9 cellular contexts compared by ENCODE assay signal in the genomic region with DNA sequence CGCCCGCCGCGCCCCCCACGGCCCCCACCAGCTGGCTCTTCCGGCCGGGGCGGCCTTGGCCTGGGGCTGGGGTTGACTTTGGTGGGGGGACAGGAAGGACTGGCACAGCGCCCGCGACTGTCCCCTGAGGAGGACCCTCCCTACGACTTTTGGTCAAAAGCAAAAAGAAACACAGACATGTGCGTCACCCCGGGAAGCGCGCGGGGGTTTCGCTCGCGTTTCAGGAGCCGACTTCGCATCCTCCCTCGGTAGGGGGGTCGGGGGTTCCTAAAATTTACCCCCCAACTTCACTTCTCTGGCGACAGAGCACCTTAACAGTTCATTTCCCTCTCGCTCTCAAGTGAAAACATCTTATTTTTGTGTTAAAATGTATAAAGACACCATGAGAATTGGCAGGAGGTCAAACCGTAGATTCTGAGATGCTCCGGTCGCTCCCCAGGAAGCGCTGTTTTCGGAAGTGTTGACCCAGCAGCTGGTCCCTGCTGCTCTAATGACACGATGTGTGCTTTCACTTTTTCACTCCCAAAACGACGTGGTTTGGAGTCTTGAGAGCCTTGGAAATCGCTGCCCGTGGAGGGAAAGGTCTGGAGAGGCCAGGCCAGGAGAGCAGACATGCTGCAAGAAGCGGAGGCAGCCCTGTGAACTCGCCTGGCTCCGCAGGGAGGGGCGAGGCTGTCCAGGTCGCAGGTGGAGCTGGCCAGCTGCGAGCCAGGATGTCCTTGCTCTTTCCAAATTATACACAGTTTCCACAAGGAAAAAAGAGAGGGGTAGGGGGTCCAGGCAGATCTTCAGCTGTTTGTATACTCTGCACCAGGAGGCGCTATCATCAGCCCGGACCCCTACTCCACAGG.
DNase-seq lines count a peak whose midpoint lies in the region; ATAC-seq and TF ChIP-seq lines count a peak whose summit lies in the region.
"Had no signal": no experiment of that assay in that cellular context is flagged by ENCODE, and none has a peak within 500 bp of the region (broad histone marks: within the 10 kb centered on the region; RNA-seq: fewer than 3 reads in every experiment).

No MANE protein-coding gene starts in this region.

- intact Hi-C loops in CD8-positive, alpha-beta T cell (cut with DNase I, micrococcal nuclease): loop anchor here (2.0 to 5.0 kb wide), 2 partner anchors 333 to 356 kb away; a partner anchor contains a TSS

- H3K27ac ChIP-seq in CD8-positive, alpha-beta T cell (ENCODE audit: low read depth, low read length): no peak overlapping the region
- peak overlapping the region; percentile 70 for H3K27ac ChIP-seq in cingulate gyrus (ENCODE audit: low read depth, low read length)
- H3K27ac ChIP-seq: SK-N-MC had no signal

- no peaks in the 10 kb centered on the region for H3K36me3 ChIP-seq in CD8-positive, alpha-beta T cell (ENCODE audit: insufficient read depth, low read length)

- peak overlapping the region; percentile 85 for H3K4me3 Mint-ChIP-seq in CD8-positive, alpha-beta T cell

- peaks cover 11% of the 10 kb centered on the region for H3K27me3 Mint-ChIP-seq in CD8-positive, alpha-beta T cell (ENCODE audit: low read depth)

- H3K9me3 Mint-ChIP-seq in CD8-positive, alpha-beta T cell: no peaks in the 10 kb centered on the region

- no peaks in the 10 kb centered on the region for H3K9me3 ChIP-seq in CD8-positive, alpha-beta T cell (ENCODE audit: low read length)

- TF ChIP-seq CTCF in CD8-positive, alpha-beta T cell (IDR thresholded peaks at IDR 0.05): peak; percentile 13

- peak; percentile 21 for ATAC-seq in CD8-positive, alpha-beta T cell
- ATAC-seq in HG02759 (IDR thresholded peaks at IDR 0.05; ENCODE audit: unreplicated experiment): peak; percentile 42
- ATAC-seq in GM18498 (IDR thresholded peaks at IDR 0.05; ENCODE audit: unreplicated experiment): no peak

- H3K4me1 ChIP-seq in CD8-positive, alpha-beta T cell (ENCODE audit: insufficient read depth, low read length): peaks cover 14% of the 10 kb centered on the region

- H3K4me3 ChIP-seq in CD8-positive, alpha-beta T cell (ENCODE audit: low read depth, low read length): peak overlapping the region; percentile 48
- H3K4me3 ChIP-seq: SK-N-MC had no signal

- POLR2A ChIA-PET in CD8-positive, alpha-beta T cell (lab: Charles Lee): interaction anchor here (0.8 to 1.7 kb wide), 2 partner anchors 205 to 406 kb away, joined by 3 to 7 read pairs; no protein-coding TSS in a partner anchor

- H3K36me3 Mint-ChIP-seq in CD8-positive, alpha-beta T cell: no peaks in the 10 kb centered on the region

- peak overlapping the region; percentile 83 for H3K27ac Mint-ChIP-seq in CD8-positive, alpha-beta T cell

- H3K4me1 Mint-ChIP-seq in CD8-positive, alpha-beta T cell (ENCODE audit: low read depth): peaks cover 33% of the 10 kb centered on the region

- no peaks in the 10 kb centered on the region for H3K27me3 ChIP-seq in CD8-positive, alpha-beta T cell (ENCODE audit: insufficient read depth, low read length)

- CTCF ChIA-PET in CD8-positive, alpha-beta T cell (lab: Charles Lee): interaction anchor here (0.9 to 1.5 kb wide), 4 partner anchors 72 to 353 kb away, joined by 3 to 4 read pairs (median 3); no protein-coding TSS in a partner anchor

- peak in 5 of 7 experiments; percentile 25 to 63 (median 39) for DNase-seq in CD8-positive, alpha-beta T cell
- DNase-seq in T-helper 9 cell (peak; percentile 33), left kidney (ENCODE audit: low read depth, low spot score) (peak; percentile 83), NCI-H510A (lab: John Stamatoyannopoulos, UW) (no peak)
- DNase-seq in stimulated activated CD4-positive, alpha-beta T cell treated with anti-CD3 and anti-CD28 coated beads, Interleukin-4, amount 100 ng/mL, for 1 hour: peak; percentile 31
